In the genomic region with DNA sequence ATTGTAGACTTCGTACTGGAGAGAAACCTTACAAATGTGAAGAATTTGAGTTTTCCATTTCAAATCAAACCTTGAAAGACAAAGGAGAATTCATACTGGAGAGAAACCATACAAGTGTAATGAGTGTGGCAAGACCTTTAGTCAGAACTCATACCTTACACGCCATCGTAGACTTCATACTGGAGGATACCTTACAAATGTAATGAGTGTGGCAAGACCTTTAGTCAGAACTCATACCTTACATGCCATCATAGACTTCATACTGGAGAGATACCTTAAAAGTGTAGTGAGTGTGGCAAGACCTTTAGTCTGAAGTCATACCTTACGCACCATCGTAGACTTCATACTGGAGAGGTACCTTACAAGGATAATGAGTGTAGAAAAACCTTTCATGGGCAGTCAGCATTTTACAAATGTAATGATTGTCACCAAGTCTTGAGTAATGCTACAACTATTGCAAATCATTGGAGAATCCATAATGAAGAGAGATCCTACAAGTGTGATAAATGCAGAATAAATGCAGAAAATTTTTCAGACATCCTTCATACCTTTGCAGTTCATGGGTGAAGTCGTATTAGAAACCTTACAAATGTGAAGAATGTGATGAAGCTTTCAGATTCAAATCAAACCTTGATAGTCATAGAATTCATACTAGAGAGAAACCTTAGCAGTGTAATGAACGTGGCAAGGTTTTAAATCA, we compare ENCODE assay signal across 28 cellular contexts.
"Had no signal": no experiment of that assay in that cellular context is flagged by ENCODE, and none has a peak within 500 bp of the region (broad histone marks: within the 10 kb centered on the region; RNA-seq: fewer than 3 reads in every experiment).

No MANE protein-coding gene starts in this region.

- H3K27me3 Mint-ChIP-seq: activated CD4-positive, alpha-beta T cell treated with anti-CD3 and anti-CD28 coated beads, Interleukin-2, amount 10 ng/mL, durations not matched to agents 24 days and 14 days; activated CD8-positive, alpha-beta T cell treated with anti-CD3 and anti-CD28 coated beads for 36 hours; activated naive CD4-positive, alpha-beta T cell treated with anti-CD3 and anti-CD28 coated beads, Interleukin-2, amount 50 U/mL, for 24 hours; activated naive CD8-positive, alpha-beta T cell treated with anti-CD3 and anti-CD28 coated beads, Interleukin-2, amount 10 ng/mL, durations not matched to agents 7 days and 5 days; activated T-helper 17 cell treated with anti-CD3 and anti-CD28 coated beads, Interleukin-2, amount 50 U/mL, for 72 hours had no signal

- H3K4me3 Mint-ChIP-seq: activated CD4-positive, alpha-beta T cell treated with anti-CD3 and anti-CD28 coated beads, Interleukin-2, amount 10 ng/mL, durations not matched to agents 24 days and 14 days; activated CD8-positive, alpha-beta T cell treated with anti-CD3 and anti-CD28 coated beads for 36 hours; activated naive CD8-positive, alpha-beta T cell treated with anti-CD3 and anti-CD28 coated beads, Interleukin-2, amount 10 ng/mL, durations not matched to agents 7 days and 5 days; activated T-cell treated with anti-CD3 and anti-CD28 coated beads, Interleukin-2, amount 50 U/mL, for 72 hours; activated T-helper 17 cell treated with anti-CD3 and anti-CD28 coated beads, Interleukin-2, amount 50 U/mL, for 72 hours had no signal

- H3K27ac Mint-ChIP-seq: activated CD4-positive, alpha-beta T cell treated with anti-CD3 and anti-CD28 coated beads, Interleukin-2, amount 10 ng/mL, durations not matched to agents 24 days and 14 days; activated CD8-positive, alpha-beta T cell treated with anti-CD3 and anti-CD28 coated beads for 36 hours; activated naive CD4-positive, alpha-beta T cell treated with anti-CD3 and anti-CD28 coated beads, Interleukin-2, amount 50 U/mL, for 24 hours; activated naive CD8-positive, alpha-beta T cell treated with anti-CD3 and anti-CD28 coated beads, Interleukin-2, amount 10 ng/mL, durations not matched to agents 7 days and 5 days; activated T-cell treated with anti-CD3 and anti-CD28 coated beads, Interleukin-2, amount 50 U/mL, for 72 hours; activated T-helper 17 cell treated with anti-CD3 and anti-CD28 coated beads, Interleukin-2, amount 50 U/mL, for 72 hours had no signal

- ATAC-seq: activated CD8-positive, alpha-beta T cell treated with anti-CD3 and anti-CD28 coated beads for 36 hours; activated T-cell treated with anti-CD3 and anti-CD28 coated beads, Interleukin-2, amount 50 U/mL, for 72 hours; activated T-helper 17 cell treated with anti-CD3 and anti-CD28 coated beads, Interleukin-2, amount 50 U/mL, for 72 hours; Panc1 had no signal

- H3K4me1 Mint-ChIP-seq: activated CD4-positive, alpha-beta T cell treated with anti-CD3 and anti-CD28 coated beads, Interleukin-2, amount 10 ng/mL, durations not matched to agents 24 days and 14 days; activated naive CD4-positive, alpha-beta T cell treated with anti-CD3 and anti-CD28 coated beads, Interleukin-2, amount 50 U/mL, for 24 hours; activated naive CD8-positive, alpha-beta T cell treated with anti-CD3 and anti-CD28 coated beads, Interleukin-2, amount 10 ng/mL, durations not matched to agents 7 days and 5 days; activated T-helper 17 cell treated with anti-CD3 and anti-CD28 coated beads, Interleukin-2, amount 50 U/mL, for 72 hours had no signal

- H3K4me1 ChIP-seq: SJCRH30 had no signal

- H3K4me3 ChIP-seq: SJCRH30, SK-N-MC had no signal

- H3K27me3 ChIP-seq: brain microvascular endothelial cell, SJCRH30 had no signal

- DNase-seq: activated CD4-positive, alpha-beta T cell treated with anti-CD3 and anti-CD28 coated beads, Interleukin-2, amount 10 ng/mL, durations not matched to agents 24 days and 14 days; activated CD4-positive, alpha-beta T cell treated with anti-CD3 and anti-CD28 coated beads, Interleukin-2, amount 50 U/mL, for 4 hours; activated CD8-positive, alpha-beta T cell treated with anti-CD3 and anti-CD28 coated beads for 36 hours; activated effector memory CD4-positive, alpha-beta T cell treated with anti-CD3 and anti-CD28 coated beads, Interleukin-2, amount 50 U/mL, for 16 hours; activated naive CD4-positive, alpha-beta T cell treated with Interleukin-2 at 50 U/mL for 16 hours; activated naive CD8-positive, alpha-beta T cell treated with anti-CD3 and anti-CD28 coated beads, Interleukin-2, amount 10 ng/mL, durations not matched to agents 7 days and 5 days; activated T-cell treated with anti-CD3 and anti-CD28 coated beads, Interleukin-2, amount 50 U/mL, for 1 hour; activated T-cell treated with anti-CD3 and anti-CD28 coated beads, Interleukin-2, amount 50 U/mL, for 72 hours; amniotic stem cell; aorta; brain microvascular endothelial cell; central memory CD4-positive, alpha-beta T cell; Karpas-422; NCI-H1105; NCI-H1417 treated with DMSO at 0.1 percent for 48 hours; NCI-H187 treated with DMSO at 0.1 percent for 48 hours; NCI-H2081; NCI-H2171 treated with DMSO at 0.1 percent for 48 hours; NCI-H226; NCI-H446 treated with DMSO at 0.1 percent for 48 hours; NCI-H524 treated with DMSO at 0.1 percent for 48 hours; SHP77; SJCRH30; T1000 had no signal

- H3K27ac ChIP-seq: brain microvascular endothelial cell, SJCRH30, SK-N-MC had no signal
